10 cellular contexts compared by ENCODE assay signal in genomic region chr5:176809544-176810083, GRCh38. TPM values are rescaled to one million over a fixed set of nuclear protein-coding genes. Genes with fewer than 3 reads are reported as not detected.
A peak's percentile ranks its signal among the peaks of the same experiment; 100 is the strongest.
DNase-seq lines count a peak whose midpoint lies in the region; ATAC-seq lines count a peak whose summit lies in the region.
"Had no signal": no experiment of that assay in that cellular context is flagged by ENCODE, and none has a peak within 500 bp of the region (broad histone marks: within the 10 kb centered on the region; RNA-seq: fewer than 3 reads in every experiment).

No MANE protein-coding gene starts in this region.

- H3K27me3 ChIP-seq in iPS-20b (ENCODE audit: insufficient read depth, low read length) = peaks cover 94% of the 10 kb centered on the region

- POLR2A ChIA-PET in T-cell (lab: Charles Lee) = no interaction called here

- peak in 1 of 4 experiments; percentile 45 for ATAC-seq in T-cell (replicated peaks in 1 of 4)

- H3K9ac ChIP-seq in iPS-20b (ENCODE audit: low read depth, low read length) = no peak overlapping the region; the same call in 1 of the 2 replicates

- no peak overlapping the region for H3K27ac ChIP-seq in iPS-20b (ENCODE audit: low read length)
- peak overlapping the region; percentile 44 for H3K27ac ChIP-seq in temporal lobe (ENCODE audit: low read depth, low read length)

- H3K4me1 Mint-ChIP-seq in activated naive CD4-positive, alpha-beta T cell treated with anti-CD3 and anti-CD28 coated beads, Interleukin-2, amount 50 U/mL, for 24 hours = peaks cover 14% of the 10 kb centered on the region
- peaks cover 12 to 15% (median 14%) of the 10 kb centered on the region in 3 donors for H3K4me1 Mint-ChIP-seq in T-cell

- H3K27me3 Mint-ChIP-seq in activated naive CD4-positive, alpha-beta T cell treated with anti-CD3 and anti-CD28 coated beads, Interleukin-2, amount 50 U/mL, for 24 hours = peaks cover 59% of the 10 kb centered on the region
- H3K27me3 Mint-ChIP-seq in T-cell = peaks cover 52 to 77% of the 10 kb centered on the region in 2 donors

- CTCF ChIA-PET in T-cell (lab: Charles Lee) = no interaction called here

- H3K36me3 Mint-ChIP-seq in activated naive CD4-positive, alpha-beta T cell treated with anti-CD3 and anti-CD28 coated beads, Interleukin-2, amount 50 U/mL, for 24 hours = no peaks in the 10 kb centered on the region
- no peaks in the 10 kb centered on the region for H3K36me3 Mint-ChIP-seq in T-cell

- H3K27ac Mint-ChIP-seq in activated naive CD4-positive, alpha-beta T cell treated with anti-CD3 and anti-CD28 coated beads, Interleukin-2, amount 50 U/mL, for 24 hours = no peak overlapping the region
- H3K27ac Mint-ChIP-seq in T-cell = no peak overlapping the region

- H3K9me3 Mint-ChIP-seq in activated naive CD4-positive, alpha-beta T cell treated with anti-CD3 and anti-CD28 coated beads, Interleukin-2, amount 50 U/mL, for 24 hours = no peaks in the 10 kb centered on the region
- H3K9me3 Mint-ChIP-seq in T-cell = no peaks in the 10 kb centered on the region

- H3K4me3 Mint-ChIP-seq in activated naive CD4-positive, alpha-beta T cell treated with anti-CD3 and anti-CD28 coated beads, Interleukin-2, amount 50 U/mL, for 24 hours = peak overlapping the region; percentile 77
- peak overlapping the region; percentile 67 to 70 (median 68) for H3K4me3 Mint-ChIP-seq in T-cell

- peak overlapping the region; percentile 70 for H3K4me3 ChIP-seq in iPS-20b (ENCODE audit: low read length)

- no peaks in the 10 kb centered on the region for H3K9me3 ChIP-seq in iPS-20b (ENCODE audit: insufficient read depth, low read depth, low read length)

- DNase-seq in activated naive CD4-positive, alpha-beta T cell treated with anti-CD3 and anti-CD28 coated beads, Interleukin-2, amount 50 U/mL, for 16 hours = no peak
- DNase-seq in T-cell (no peak), NCI-H2029 (lab: John Stamatoyannopoulos, UW) (no peak), mucosa of gallbladder (ENCODE audit: low spot score) (no peak), T-helper 9 cell (no peak)
- DNase-seq: small intestine had no signal

- H3K4me1 ChIP-seq in iPS-20b (ENCODE audit: insufficient read depth, low read length) = peaks cover 9% of the 10 kb centered on the region

- H3K36me3 ChIP-seq in iPS-20b (ENCODE audit: insufficient read depth, low read depth, low read length) = no peaks in the 10 kb centered on the region

RNA-seq across cellular contexts. Expression of gene UNC5A, which starts 0.7 kb away (rescaled TPM):
- not detected for total RNA-seq in T-cell
- 6.6 TPM for total RNA-seq in temporal lobe
- 0.14 TPM for total RNA-seq in mucosa of gallbladder
- total RNA-seq: ureter had no signal
